ENCODE assay signal across 15 cellular contexts in genomic region chr10:72037266-72037665, GRCh38.
"Had no signal": no experiment of that assay in that cellular context is flagged by ENCODE, and none has a peak within 500 bp of the region (broad histone marks: within the 10 kb centered on the region; RNA-seq: fewer than 3 reads in every experiment).

No MANE protein-coding gene starts in this region.

- H3K4me1 ChIP-seq: foreskin keratinocyte, sigmoid colon, spleen had no signal

- H3K4me1 Mint-ChIP-seq: activated naive CD8-positive, alpha-beta T cell treated with anti-CD3 and anti-CD28 coated beads for 36 hours; natural killer cell had no signal

- H3K4me3 Mint-ChIP-seq: activated naive CD8-positive, alpha-beta T cell treated with anti-CD3 and anti-CD28 coated beads for 36 hours; natural killer cell; stimulated activated naive CD8-positive, alpha-beta T cell treated with anti-CD3 and anti-CD28 coated beads, Interleukin-15, amount 100 ng/mL, for 72 hours had no signal

- H3K4me3 ChIP-seq: psoas muscle, sigmoid colon, spleen had no signal

- H3K9me3 Mint-ChIP-seq: activated naive CD8-positive, alpha-beta T cell treated with anti-CD3 and anti-CD28 coated beads for 36 hours; natural killer cell; stimulated activated naive CD8-positive, alpha-beta T cell treated with anti-CD3 and anti-CD28 coated beads, Interleukin-15, amount 100 ng/mL, for 72 hours had no signal

- H3K27ac Mint-ChIP-seq: activated naive CD8-positive, alpha-beta T cell treated with anti-CD3 and anti-CD28 coated beads for 36 hours; natural killer cell; stimulated activated naive CD8-positive, alpha-beta T cell treated with anti-CD3 and anti-CD28 coated beads, Interleukin-15, amount 100 ng/mL, for 72 hours had no signal

- H3K27me3 Mint-ChIP-seq: activated naive CD8-positive, alpha-beta T cell treated with anti-CD3 and anti-CD28 coated beads for 36 hours had no signal

- H3K27me3 ChIP-seq: foreskin keratinocyte, sigmoid colon had no signal

- H3K27ac ChIP-seq: foreskin keratinocyte, psoas muscle, sigmoid colon, spleen had no signal

- H3K36me3 Mint-ChIP-seq: activated naive CD8-positive, alpha-beta T cell treated with anti-CD3 and anti-CD28 coated beads for 36 hours; natural killer cell had no signal

- H3K9me3 ChIP-seq: psoas muscle, sigmoid colon, spleen had no signal

- H3K36me3 ChIP-seq: sigmoid colon, spleen had no signal

- DNase-seq: activated CD4-positive, alpha-beta T cell treated with anti-CD3 and anti-CD28 coated beads, Interleukin-2, amount 50 U/mL, for 1 hour; activated CD8-positive, alpha-beta memory T cell treated with anti-CD3 and anti-CD28 coated beads for 24 hours; activated gamma-delta T cell treated with Interleukin-2 at 50 U/mL for 16 hours; activated naive CD8-positive, alpha-beta T cell treated with anti-CD3 and anti-CD28 coated beads for 36 hours; cerebellar nuclear complex; effector CD8-positive, alpha-beta T cell; foreskin keratinocyte; mammary epithelial cell; natural killer cell; sigmoid colon; spleen; stimulated activated naive CD8-positive, alpha-beta T cell treated with anti-CD3 and anti-CD28 coated beads, Interleukin-15, amount 100 ng/mL, for 72 hours; T-helper 1 cell; T1000 had no signal
